In the genomic region with DNA sequence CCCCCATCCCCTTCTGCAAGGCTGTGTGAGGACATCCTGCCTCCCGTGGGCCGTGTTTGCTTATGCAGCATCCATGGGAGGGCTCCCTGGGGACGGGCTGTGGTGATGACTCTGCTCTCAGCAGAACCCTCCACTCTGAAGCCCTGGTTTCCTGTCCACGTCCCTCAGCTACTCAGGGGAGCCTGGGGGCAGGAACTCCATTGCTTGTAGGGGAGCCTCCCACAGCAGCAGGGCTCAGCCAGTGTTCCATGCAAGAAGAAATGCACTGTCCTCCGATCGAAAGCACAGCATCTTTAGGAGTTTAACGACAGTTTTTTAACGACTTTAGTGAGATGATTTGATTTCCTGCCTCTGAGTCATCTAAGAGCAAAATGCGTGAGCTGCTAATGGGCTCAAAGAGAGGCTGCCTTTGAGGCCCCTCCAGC, we compare ENCODE assay signal across 9 cellular contexts. TPM values are rescaled to one million over a fixed set of nuclear protein-coding genes. Genes with fewer than 3 reads are reported as not detected.
DNase-seq lines count a peak whose midpoint lies in the region; ATAC-seq and FAIRE-seq lines count a peak whose summit lies in the region.
"Had no signal": no experiment of that assay in that cellular context is flagged by ENCODE, and none has a peak within 500 bp of the region (broad histone marks: within the 10 kb centered on the region; RNA-seq: fewer than 3 reads in every experiment).

No MANE protein-coding gene starts in this region.

- no peak overlapping the region for H3K4me3 ChIP-seq in SJCRH30
- H3K4me3 ChIP-seq: lung had no signal

- FAIRE-seq in frontal cortex (lab: Jason Lieb, UNC): no peak

- H3K9me3 ChIP-seq in SJCRH30 (replicated peaks): no peaks in the 10 kb centered on the region

- no peaks in the 10 kb centered on the region for H3K36me3 ChIP-seq in SJCRH30

- H3K4me1 ChIP-seq in SJCRH30: no peaks in the 10 kb centered on the region

- H3K27me3 ChIP-seq in SJCRH30: peaks cover 19% of the 10 kb centered on the region

- H3K27ac ChIP-seq in SJCRH30: no peak overlapping the region

- DNase-seq in GDM1 (lab: John Stamatoyannopoulos, UW) (peak; percentile 32), SJCRH30 (peak; percentile 50 to 51), iris pigment epithelial cell (ENCODE audit: low read depth) (peak; percentile 31), frontal cortex (ENCODE audit: low spot score in 2 of 2) (no peak), SHP77 treated with DMSO at 0.1 percent for 48 hours (lab: John Stamatoyannopoulos, UW) (no peak), hypothalamus (lab: John Stamatoyannopoulos, UW) (no peak)
- no peak for DNase-seq in activated CD4-positive, CD25-positive, alpha-beta regulatory T cell (lab: John Stamatoyannopoulos, UW)

- peak; percentile 63 for ATAC-seq in GM21737 (IDR thresholded peaks at IDR 0.05; ENCODE audit: unreplicated experiment)

RNA-seq across cellular contexts. Expression of gene KCNAB2, which starts 8.3 kb away (rescaled TPM):
- total RNA-seq in SJCRH30 (2014; rRNA removed; shearing (Covaris generic)): 0.56 and 0.77 TPM in 2 replicates
- 4.5 TPM for total RNA-seq in frontal cortex

RNA-seq across cellular contexts. Expression of gene NPHP4, which starts 45.1 kb away (rescaled TPM):
- total RNA-seq in SJCRH30 (2014; rRNA removed; shearing (Covaris generic)): 6.4 and 7.3 TPM in 2 replicates
- total RNA-seq in frontal cortex: 8.2 TPM

Comparison
In these comparisons a context has a peak if more than half of its experiments do, and no peak if none do; other contexts are left out.
1. DNase-seq: peak in GDM1 (single experiment), SJCRH30 (2 of 2) and iris pigment epithelial cell (single experiment); none in frontal cortex (0 of 2), SHP77 treated with DMSO at 0.1 percent for 48 hours (single experiment), hypothalamus (0 of 51) and activated CD4-positive, CD25-positive, alpha-beta regulatory T cell (0 of 4).